Comparison of ENCODE assay signal across 12 cellular contexts in the genomic region with DNA sequence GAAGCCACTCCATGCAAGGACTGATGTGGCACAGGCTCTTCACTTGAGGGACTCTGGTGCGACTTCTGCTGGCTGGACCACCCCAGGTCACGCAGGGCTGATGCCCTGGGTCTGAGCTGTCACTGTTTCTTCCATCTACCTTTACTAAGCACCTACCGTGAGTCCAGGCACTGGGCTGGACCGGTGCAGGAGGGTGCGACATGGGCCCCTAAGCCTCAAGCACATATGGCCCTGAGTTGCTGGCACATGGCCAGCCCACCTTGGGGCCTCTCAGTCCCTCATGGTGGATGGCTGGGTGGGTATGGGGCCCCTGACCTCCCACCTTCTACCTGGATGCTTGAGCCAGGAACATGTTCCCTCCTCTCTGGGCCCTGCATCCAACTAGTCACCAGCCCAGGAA.
DNase-seq lines count a peak whose midpoint lies in the region; ATAC-seq and TF ChIP-seq lines count a peak whose summit lies in the region.
"Had no signal": no experiment of that assay in that cellular context is flagged by ENCODE, and none has a peak within 500 bp of the region (broad histone marks: within the 10 kb centered on the region; RNA-seq: fewer than 3 reads in every experiment).

No MANE protein-coding gene starts in this region.

- 0 out of 4 replicates have a peak, but pooled peaks cover 0 to 9% of the 10 kb centered on the region in 2 experiments for H3K79me1 ChIP-seq in IMR-90 (ENCODE audit: low read depth in 1 of 2, low read length in 2 of 2)

- H3K9me3 Mint-ChIP-seq in brain: no peaks in the 10 kb centered on the region
- H3K9me3 Mint-ChIP-seq: CD4-positive, alpha-beta memory T cell had no signal

- no peaks in the 10 kb centered on the region for H3K9me3 ChIP-seq in IMR-90 (ENCODE audit: control insufficient read depth, insufficient read depth, low read length)
- no peaks in the 10 kb centered on the region for H3K9me3 ChIP-seq in osteoblast (ENCODE audit: low read depth, low read length)

- dilution Hi-C loops in IMR-90 (cut with HindIII; ENCODE audit: low sequenced_read_pairs, unreplicated experiment): no loop called here

- DNase-seq in G401 (ENCODE audit: low spot score) (peak; percentile 8), IMR-90 (no peak), osteoblast (ENCODE audit: insufficient read length, low spot score, missing footprints) (peak; percentile 80), kidney glomerular epithelial cell (lab: John Stamatoyannopoulos, UW) (no peak)
- DNase-seq: Calu3; CD4-positive, alpha-beta memory T cell; COR-L47; DMS53; DMS79 treated with DMSO at 0.1 percent for 48 hours; GOT3 had no signal

- H3K23ac ChIP-seq in IMR-90 (ENCODE audit: low read depth, low read length): no peak overlapping the region

- H4K20me1 ChIP-seq in IMR-90 (ENCODE audit: insufficient read depth, low read length) (peaks cover 6% of the 10 kb centered on the region), osteoblast (ENCODE audit: insufficient read depth, low read length) (peaks cover 37% of the 10 kb centered on the region)

- no peak overlapping the region for H2BK15ac ChIP-seq in IMR-90 (ENCODE audit: low read depth, low read length)

- H3K36me3 ChIP-seq in IMR-90 (ENCODE audit: control insufficient read depth, insufficient read depth, low read length): no peaks in the 10 kb centered on the region
- no peaks in the 10 kb centered on the region for H3K36me3 ChIP-seq in osteoblast (ENCODE audit: insufficient read depth, low read length)

- TF ChIP-seq CTCF in IMR-90 (conservative IDR thresholded peaks at IDR 0.05; ENCODE audit: low read depth, low read length): no peak
- no peak for TF ChIP-seq CTCF in brain (conservative IDR thresholded peaks at IDR 0.05)
- TF ChIP-seq CTCF in osteoblast (IDR thresholded peaks at IDR 0.05; ENCODE audit: extremely low read depth, low read depth, low read length): no peak

- POLR2A ChIA-PET in IMR-90 (lab: Charles Lee; ENCODE audit: unreplicated experiment): no interaction called here

- H3K27me3 Mint-ChIP-seq in brain: peaks cover 3% of the 10 kb centered on the region

- no peak overlapping the region for H2BK5ac ChIP-seq in IMR-90 (ENCODE audit: low read depth, low read length, poor library complexity, severe bottlenecking)

- H3K4me1 ChIP-seq in IMR-90 (ENCODE audit: control insufficient read depth, insufficient read depth, low read length) (peaks cover 18% of the 10 kb centered on the region), osteoblast (ENCODE audit: insufficient read depth, low read length) (peaks cover 9% of the 10 kb centered on the region)

- no peak overlapping the region for H3K27ac ChIP-seq in IMR-90 (ENCODE audit: insufficient read depth, low read length)
- no peak overlapping the region for H3K27ac ChIP-seq in osteoblast (ENCODE audit: low read depth, low read length)

- H3K4me3 ChIP-seq in IMR-90 (ENCODE audit: insufficient read depth, low read depth, low read length) (no peak overlapping the region), osteoblast (ENCODE audit: insufficient read depth, low read length) (no peak overlapping the region)

- intact Hi-C loops in IMR-90 (cut with micrococcal nuclease): no loop called here

- H3K9me1 ChIP-seq in IMR-90 (ENCODE audit: insufficient read depth, low read length): peaks cover 9% of the 10 kb centered on the region; the same call in 1 of the 2 replicates

- no peak for TF ChIP-seq POLR2A in IMR-90 (IDR thresholded peaks at IDR 0.05; ENCODE audit: low read depth, low read length)

- no peak overlapping the region; the same call in 1 of the 2 replicates for H2AK5ac ChIP-seq in IMR-90 (ENCODE audit: low read depth, low read length)

- ATAC-seq in IMR-90 (ENCODE audit: low read depth) (no peak), HG03432 (IDR thresholded peaks at IDR 0.05; ENCODE audit: unreplicated experiment) (no peak)

- H3K56ac ChIP-seq in IMR-90 (ENCODE audit: extremely low read depth, insufficient read depth, low read length): no peak overlapping the region

- H2BK120ac ChIP-seq in IMR-90 (ENCODE audit: low read depth, low read length): no peak overlapping the region

- H2AFZ ChIP-seq in IMR-90 (replicated peaks; ENCODE audit: low read length, poor library complexity): no peak overlapping the region
- no peak overlapping the region for H2AFZ ChIP-seq in osteoblast (ENCODE audit: low read length)

- CTCF ChIA-PET in IMR-90 (lab: Yijun Ruan, JAX): no interaction called here

- no peak overlapping the region for H3K14ac ChIP-seq in IMR-90 (replicated peaks; ENCODE audit: low read depth, low read length)

- H3K79me2 ChIP-seq in osteoblast (ENCODE audit: insufficient read depth, low read length): no peaks in the 10 kb centered on the region

- no peak overlapping the region for H4K8ac ChIP-seq in IMR-90 (ENCODE audit: low read depth in 2 of 2, low read length in 2 of 2)

- peaks cover 18% of the 10 kb centered on the region for H3K4me1 Mint-ChIP-seq in brain

- no peak overlapping the region for H3K18ac ChIP-seq in IMR-90 (ENCODE audit: low read depth, low read length)

- peak overlapping the region; percentile 37 for H2AK9ac ChIP-seq in IMR-90 (replicated peaks; ENCODE audit: low read depth, low read length, poor library complexity)

- no peak overlapping the region for H2BK20ac ChIP-seq in IMR-90 (ENCODE audit: low read depth, low read length)

- WGBS in IMR-90 (ENCODE audit: extremely low coverage in 2 of 2, insufficient read length in 1 of 2), 2 experiments: no CpG with 5 or more reads among the region's 5 CpGs

- no peak overlapping the region for H4K5ac ChIP-seq in IMR-90 (ENCODE audit: low read depth, low read length)

- no peak overlapping the region for H3K9ac ChIP-seq in IMR-90 (ENCODE audit: low read depth, low read length)

- H3K4ac ChIP-seq in IMR-90 (ENCODE audit: low read depth, low read length): peak overlapping the region; percentile 1; the same call in 1 of the 2 replicates

- H3K4me2 ChIP-seq in IMR-90 (ENCODE audit: low read depth, low read length): no peak overlapping the region
- no peak overlapping the region for H3K4me2 ChIP-seq in osteoblast (ENCODE audit: insufficient read depth, low read length)

- no peak for TF ChIP-seq RAD21 in IMR-90 (IDR thresholded peaks at IDR 0.05; ENCODE audit: low read length)

- H3K36me3 Mint-ChIP-seq in brain: no peaks in the 10 kb centered on the region
- H3K36me3 Mint-ChIP-seq: CD4-positive, alpha-beta memory T cell had no signal

- H3K4me3 Mint-ChIP-seq in brain: no peak overlapping the region

- no peak overlapping the region for H4K91ac ChIP-seq in IMR-90 (ENCODE audit: insufficient read depth, low read depth, low read length)

- BruUV-seq in IMR-90 (replicated peaks; lab: Mats Ljungman, UMichigan): no TSS peak

- peak overlapping the region in 3 of 5 experiments; percentile 32 to 52 (median 48) for H3K27ac Mint-ChIP-seq in brain
- H3K27ac Mint-ChIP-seq: CD4-positive, alpha-beta memory T cell had no signal

- H3K27me3 ChIP-seq in IMR-90 (ENCODE audit: control insufficient read depth, insufficient read depth, low read length) (no peaks in the 10 kb centered on the region; the same call in 1 of the 2 replicates), osteoblast (ENCODE audit: insufficient read depth, low read length) (no peaks in the 10 kb centered on the region)

- in situ Hi-C loops in G401 (cut with HindIII; ENCODE audit: low sequenced_read_pairs): no loop called here
- in situ Hi-C loops in IMR-90 (cut with MboI; ENCODE audit: low sequenced_read_pairs): no loop called here

TF ChIP-seq in IMR-90, 13 proteins besides CTCF, POLR2A, EP300 and RAD21:
- TF ChIP-seq BHLHE40 (IDR thresholded peaks at IDR 0.05; ENCODE audit: low read depth, low read length) (no peak), MAZ (IDR thresholded peaks at IDR 0.05; ENCODE audit: borderline replicate concordance, low read depth, low read length) (no peak), SMC3 (IDR thresholded peaks at IDR 0.05; ENCODE audit: low read depth, low read length) (no peak), FOS (IDR thresholded peaks at IDR 0.05; ENCODE audit: low read depth, low read length) (no peak), RFX5 (IDR thresholded peaks at IDR 0.05; ENCODE audit: low read depth, low read length) (no peak), CEBPB (IDR thresholded peaks at IDR 0.05; ENCODE audit: low read depth, low read length) (no peak), RCOR1 (IDR thresholded peaks at IDR 0.05; ENCODE audit: insufficient replicate concordance, low read length) (no peak), NFE2L2 (IDR thresholded peaks at IDR 0.05; ENCODE audit: low read depth, low read length) (no peak), CHD1 (IDR thresholded peaks at IDR 0.05; ENCODE audit: low read depth, low read length) (no peak), MXI1 (IDR thresholded peaks at IDR 0.05; ENCODE audit: borderline replicate concordance, low read depth, low read length) (no peak), MAFK (IDR thresholded peaks at IDR 0.05; ENCODE audit: low read depth, low read length) (no peak)
- TF ChIP-seq, protein P1, sequence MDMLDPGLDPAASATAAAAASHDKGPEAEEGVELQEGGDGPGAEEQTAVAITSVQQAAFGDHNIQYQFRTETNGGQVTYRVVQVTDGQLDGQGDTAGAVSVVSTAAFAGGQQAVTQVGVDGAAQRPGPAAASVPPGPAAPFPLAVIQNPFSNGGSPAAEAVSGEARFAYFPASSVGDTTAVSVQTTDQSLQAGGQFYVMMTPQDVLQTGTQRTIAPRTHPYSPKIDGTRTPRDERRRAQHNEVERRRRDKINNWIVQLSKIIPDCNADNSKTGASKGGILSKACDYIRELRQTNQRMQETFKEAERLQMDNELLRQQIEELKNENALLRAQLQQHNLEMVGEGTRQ (IDR thresholded peaks at IDR 0.05; ENCODE audit: low read depth, low read length): no peak
- TF ChIP-seq, protein P2, sequence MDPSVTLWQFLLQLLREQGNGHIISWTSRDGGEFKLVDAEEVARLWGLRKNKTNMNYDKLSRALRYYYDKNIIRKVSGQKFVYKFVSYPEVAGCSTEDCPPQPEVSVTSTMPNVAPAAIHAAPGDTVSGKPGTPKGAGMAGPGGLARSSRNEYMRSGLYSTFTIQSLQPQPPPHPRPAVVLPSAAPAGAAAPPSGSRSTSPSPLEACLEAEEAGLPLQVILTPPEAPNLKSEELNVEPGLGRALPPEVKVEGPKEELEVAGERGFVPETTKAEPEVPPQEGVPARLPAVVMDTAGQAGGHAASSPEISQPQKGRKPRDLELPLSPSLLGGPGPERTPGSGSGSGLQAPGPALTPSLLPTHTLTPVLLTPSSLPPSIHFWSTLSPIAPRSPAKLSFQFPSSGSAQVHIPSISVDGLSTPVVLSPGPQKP (IDR thresholded peaks at IDR 0.05; ENCODE audit: borderline replicate concordance, low read depth, low read length): no peak

Comparison
In these comparisons a context has a peak if more than half of its experiments do, and no peak if none do; other contexts are left out.
1. DNase-seq: peak in G401 (single experiment) and osteoblast (single experiment); none in IMR-90 (single experiment) and kidney glomerular epithelial cell (single experiment).